28 cellular contexts compared by ENCODE assay signal in genomic region chr5:11037080-11037479, GRCh38.
DNase-seq lines count a peak whose midpoint lies in the region; ATAC-seq, FAIRE-seq and TF ChIP-seq lines count a peak whose summit lies in the region.
"Had no signal": no experiment of that assay in that cellular context is flagged by ENCODE, and none has a peak within 500 bp of the region (broad histone marks: within the 10 kb centered on the region; RNA-seq: fewer than 3 reads in every experiment).

No MANE protein-coding gene starts in this region.

- no peak for TF ChIP-seq CTCF in heart right ventricle (IDR thresholded peaks at IDR 0.05)
- no peak for TF ChIP-seq CTCF in transverse colon (IDR thresholded peaks at IDR 0.05)

- no peaks in the 10 kb centered on the region for H3K9me3 ChIP-seq in heart right ventricle
- no peaks in the 10 kb centered on the region for H3K9me3 ChIP-seq in transverse colon
- H3K9me3 ChIP-seq: SK-N-SH, testis had no signal

- FAIRE-seq in GM18507 (lab: Jason Lieb, UNC) = peak; percentile 46
- FAIRE-seq: HepG2, urothelium cell line had no signal

- H3K4me1 ChIP-seq in heart right ventricle (no peaks in the 10 kb centered on the region), transverse colon (no peaks in the 10 kb centered on the region)
- H3K4me1 ChIP-seq: testis had no signal

- no peak for DNase-seq in GM18507 (ENCODE audit: extremely low spot score, insufficient read length, low read depth)
- no peak for DNase-seq in heart right ventricle
- DNase-seq in transverse colon = no peak
- DNase-seq in inferior parietal cortex (ENCODE audit: extremely low spot score) = no peak
- DNase-seq: activated T-cell treated with anti-CD3 and anti-CD28 coated beads for 4 hours; anterior cingulate cortex; CD4-positive, CD25-positive, alpha-beta regulatory T cell; effector memory CD4-positive, alpha-beta T cell; erythroblast; glutamatergic neuron; HCEC 1CT; Kasumi-1; kidney; MV-4-11; naive thymus-derived CD8-positive, alpha-beta T cell; NCI-H146; NCI-H2107; NCI-H446 treated with DMSO at 0.1 percent for 48 hours; occipital lobe; SK-N-SH; stimulated activated naive CD8-positive, alpha-beta T cell treated with anti-CD3 and anti-CD28 coated beads, Interleukin-15, Interleukin-2, amounts not matched to agents 100 U/mL and 50 U/mL, for 24 hours; testis had no signal

- in situ Hi-C loops in transverse colon (cut with MboI; ENCODE audit: low pct_ligation_motif_present in 1 of 4, low pct_unique_long_range_greater_than_20kb in 1 of 4, low sequenced_read_pairs in 3 of 4) = no loop called here

- peaks cover 0 to 1% (median 0%) of the 10 kb centered on the region in 7 donors for H3K27me3 ChIP-seq in heart right ventricle
- H3K27me3 ChIP-seq in transverse colon = no peaks in the 10 kb centered on the region
- H3K27me3 ChIP-seq: testis had no signal

- no peak for TF ChIP-seq EP300 in transverse colon (IDR thresholded peaks at IDR 0.05; ENCODE audit: low read depth)

- no peak for TF ChIP-seq POLR2A in transverse colon (IDR thresholded peaks at IDR 0.05)

- ATAC-seq in GM19324 (IDR thresholded peaks at IDR 0.05; ENCODE audit: low FRiP score, unreplicated experiment) (peak; percentile 67), HG02678 (IDR thresholded peaks at IDR 0.05; ENCODE audit: unreplicated experiment) (peak; percentile 52), HG03439 (IDR thresholded peaks at IDR 0.05; ENCODE audit: unreplicated experiment) (peak; percentile 69), heart right ventricle (no peak), GM21529 (IDR thresholded peaks at IDR 0.05; ENCODE audit: unreplicated experiment) (no peak)
- ATAC-seq: HepG2; naive thymus-derived CD8-positive, alpha-beta T cell; stimulated activated naive CD8-positive, alpha-beta T cell treated with anti-CD3 and anti-CD28 coated beads, Interleukin-15, Interleukin-2, amounts not matched to agents 100 U/mL and 50 U/mL, for 24 hours had no signal

- H3K4me3 ChIP-seq in heart right ventricle (no peak overlapping the region), transverse colon (no peak overlapping the region)
- H3K4me3 ChIP-seq: testis had no signal

- intact Hi-C loops in heart right ventricle (cut with DNase I) = no loop called here
- intact Hi-C loops in transverse colon (cut with DNase I; ENCODE audit: low total_unique reads) = loop anchor here (2.0 kb wide), 1 partner anchor 64 kb away; no protein-coding TSS in a partner anchor

- no peak overlapping the region for H3K27ac ChIP-seq in heart right ventricle
- no peak overlapping the region for H3K27ac ChIP-seq in transverse colon
- H3K27ac ChIP-seq: testis had no signal

- WGBS in heart right ventricle, 2 donors = 77 to 82% methylated on average over 6 of the region's 6 CpGs
- WGBS in transverse colon (ENCODE audit: low coverage in 1 of 2), 2 donors = 77 to 79% methylated on average over 3 to 6 of the region's 6 CpGs

- H3K36me3 ChIP-seq in heart right ventricle (no peaks in the 10 kb centered on the region), transverse colon (no peaks in the 10 kb centered on the region)

Comparison
In these comparisons a context has a peak if more than half of its experiments do, and no peak if none do; other contexts are left out.
1. ATAC-seq: peak in GM19324 (single experiment), HG02678 (single experiment) and HG03439 (single experiment); none in heart right ventricle (0 of 8) and GM21529 (single experiment).